ENCODE assay signal across 18 cellular contexts in genomic region chr1:151995774-151996173, GRCh38. TPM values are rescaled to one million over a fixed set of nuclear protein-coding genes. Genes with fewer than 3 reads are reported as not detected.
DNase-seq lines count a peak whose midpoint lies in the region; ATAC-seq, FAIRE-seq and TF ChIP-seq lines count a peak whose summit lies in the region.
"Had no signal": no experiment of that assay in that cellular context is flagged by ENCODE, and none has a peak within 500 bp of the region (broad histone marks: within the 10 kb centered on the region; RNA-seq: fewer than 3 reads in every experiment).

No MANE protein-coding gene starts in this region.

- H3K4me3 ChIP-seq in CD4-positive, alpha-beta memory T cell (ENCODE audit: low read length in 2 of 2): no peak overlapping the region
- no peak overlapping the region for H3K4me3 ChIP-seq in bronchial epithelial cell (ENCODE audit: low read depth, low read length)
- H3K4me3 ChIP-seq in lower lobe of right lung: no peak overlapping the region
- H3K4me3 ChIP-seq in esophagus muscularis mucosa: no peak overlapping the region
- H3K4me3 ChIP-seq: heart left ventricle had no signal

- POLR2A ChIA-PET in CD4-positive, alpha-beta memory T cell (lab: Charles Lee; ENCODE audit: partially characterized antibody): interaction anchor here (0.6 to 1.4 kb wide), 5 partner anchors 10 to 118 kb away, joined by 3 to 6 read pairs (median 3); no protein-coding TSS in a partner anchor

- no peak for TF ChIP-seq POLR2A in esophagus muscularis mucosa (IDR thresholded peaks at IDR 0.05; ENCODE audit: low read depth)

- H3K36me3 Mint-ChIP-seq in CD4-positive, alpha-beta memory T cell: peaks cover 0 to 11% of the 10 kb centered on the region in 2 donors

- no peaks in the 10 kb centered on the region for H3K9me3 ChIP-seq in CD4-positive, alpha-beta memory T cell (ENCODE audit: control insufficient read depth in 1 of 2, low read length in 2 of 2)
- no peaks in the 10 kb centered on the region for H3K9me3 ChIP-seq in lower lobe of right lung
- no peaks in the 10 kb centered on the region for H3K9me3 ChIP-seq in esophagus muscularis mucosa
- H3K9me3 ChIP-seq: heart left ventricle had no signal

- DNase-seq in CD4-positive, alpha-beta memory T cell: no peak
- peak; percentile 21 for DNase-seq in NAMALWA (ENCODE audit: low spot score)
- DNase-seq in bronchial epithelial cell (ENCODE audit: low read depth): peak; percentile 42
- DNase-seq in lower lobe of right lung: no peak
- no peak for DNase-seq in DMS153 (lab: John Stamatoyannopoulos, UW)
- no peak for DNase-seq in ureter (ENCODE audit: low spot score)
- DNase-seq in esophagus muscularis mucosa (ENCODE audit: extremely low spot score): no peak
- DNase-seq: activated CD4-positive, alpha-beta T cell treated with anti-CD3 and anti-CD28 coated beads, Interleukin-2, amount 10 ng/mL, durations not matched to agents 24 days and 14 days; activated CD8-positive, alpha-beta memory T cell treated with anti-CD3 and anti-CD28 coated beads, Interleukin-2, amount 50 U/mL, for 4 hours; activated naive CD8-positive, alpha-beta T cell treated with anti-CD3 and anti-CD28 coated beads, Interleukin-2, amount 50 U/mL, for 24 hours; AML-193; heart left ventricle; MM.1S; NCI-H2029 treated with DMSO at 0.1 percent for 48 hours; retina; RPMI8226 had no signal

- no peak for FAIRE-seq in bronchial epithelial cell (lab: Jason Lieb, UNC)
- FAIRE-seq: GM12892 had no signal

- intact Hi-C loops in CD4-positive, alpha-beta memory T cell (cut with micrococcal nuclease): loop anchor here (1.0 to 10.0 kb wide), 5 partner anchors 22 to 451 kb away; partner anchors contain the start of genes C2CD4D and TUFT1
- intact Hi-C loops in lower lobe of right lung (cut with DNase I): loop anchor here (5.0 kb wide), 1 partner anchor 63 kb away; no protein-coding TSS in a partner anchor
- intact Hi-C loops in esophagus muscularis mucosa (cut with DNase I): loop anchor here (2.0 kb wide), 1 partner anchor 61 kb away; no protein-coding TSS in a partner anchor

- no peaks in the 10 kb centered on the region for H3K36me3 ChIP-seq in CD4-positive, alpha-beta memory T cell (ENCODE audit: insufficient read depth, low read length)
- H3K36me3 ChIP-seq in bronchial epithelial cell (ENCODE audit: control insufficient read depth, insufficient read depth, low read length): no peaks in the 10 kb centered on the region
- no peaks in the 10 kb centered on the region for H3K36me3 ChIP-seq in lower lobe of right lung
- no peaks in the 10 kb centered on the region for H3K36me3 ChIP-seq in esophagus muscularis mucosa
- H3K36me3 ChIP-seq: heart left ventricle had no signal

- H3K4me1 ChIP-seq in CD4-positive, alpha-beta memory T cell (ENCODE audit: insufficient read depth, low read length): peaks cover 35% of the 10 kb centered on the region
- peaks cover 34% of the 10 kb centered on the region for H3K4me1 ChIP-seq in lower lobe of right lung
- H3K4me1 ChIP-seq in esophagus muscularis mucosa: peaks cover 27 to 49% (median 41%) of the 10 kb centered on the region in 4 donors

- TF ChIP-seq CTCF in bronchial epithelial cell (IDR thresholded peaks at IDR 0.05; ENCODE audit: insufficient read depth, low read length, severe bottlenecking): no peak
- no peak for TF ChIP-seq CTCF in lower lobe of right lung (IDR thresholded peaks at IDR 0.05)
- TF ChIP-seq CTCF in esophagus muscularis mucosa (IDR thresholded peaks at IDR 0.05): no peak

- no peaks in the 10 kb centered on the region for H3K27me3 Mint-ChIP-seq in CD4-positive, alpha-beta memory T cell
- H3K27me3 Mint-ChIP-seq: dendritic cell treated with granulocyte-macrophage colony-stimulating factor and Interleukin-4, amounts not matched to agents 40 ng/mL and 50 ng/mL, for 4 days had no signal

- no peak overlapping the region for H3K27ac ChIP-seq in CD4-positive, alpha-beta memory T cell (ENCODE audit: low read depth, low read length)
- H3K27ac ChIP-seq in lower lobe of right lung: peak overlapping the region; percentile 48
- H3K27ac ChIP-seq in esophagus muscularis mucosa (replicated peaks in 1 of 4): peak overlapping the region in 1 of 4 donors; percentile 89

- no peak for TF ChIP-seq EP300 in esophagus muscularis mucosa (IDR thresholded peaks at IDR 0.05)

- CTCF ChIA-PET in CD4-positive, alpha-beta memory T cell (lab: Charles Lee; ENCODE audit: partially characterized antibody): interaction anchor here (0.6 to 13.8 kb wide), 16 partner anchors 8 to 206 kb away, joined by 3 to 340 read pairs (median 4); no protein-coding TSS in a partner anchor

- WGBS in esophagus muscularis mucosa: 84% methylated on average over 2 of the region's 2 CpGs

- peak overlapping the region in 6 of 7 donors; percentile 15 to 98 (median 58) for H3K27ac Mint-ChIP-seq in CD4-positive, alpha-beta memory T cell
- H3K27ac Mint-ChIP-seq: activated naive CD8-positive, alpha-beta T cell treated with anti-CD3 and anti-CD28 coated beads, Interleukin-2, amount 50 U/mL, for 24 hours had no signal

- H3K27me3 ChIP-seq in CD4-positive, alpha-beta memory T cell (ENCODE audit: insufficient read depth, low read length): no peaks in the 10 kb centered on the region
- H3K27me3 ChIP-seq in bronchial epithelial cell (ENCODE audit: control insufficient read depth, insufficient read depth, low read length): no peaks in the 10 kb centered on the region
- no peaks in the 10 kb centered on the region for H3K27me3 ChIP-seq in lower lobe of right lung (ENCODE audit: low read depth)
- no peaks in the 10 kb centered on the region for H3K27me3 ChIP-seq in esophagus muscularis mucosa
- H3K27me3 ChIP-seq: heart left ventricle had no signal

- peaks cover 21 to 42% (median 27%) of the 10 kb centered on the region in 4 donors for H3K4me1 Mint-ChIP-seq in CD4-positive, alpha-beta memory T cell

- ATAC-seq in lower lobe of right lung: no peak
- ATAC-seq: activated naive CD8-positive, alpha-beta T cell treated with anti-CD3 and anti-CD28 coated beads, Interleukin-2, amount 50 U/mL, for 24 hours; heart left ventricle had no signal

- no peaks in the 10 kb centered on the region for H3K9me3 Mint-ChIP-seq in CD4-positive, alpha-beta memory T cell
- H3K9me3 Mint-ChIP-seq: activated CD4-positive, alpha-beta T cell treated with anti-CD3 and anti-CD28 coated beads, Interleukin-2, amount 10 ng/mL, durations not matched to agents 24 days and 14 days; activated naive CD8-positive, alpha-beta T cell treated with anti-CD3 and anti-CD28 coated beads, Interleukin-2, amount 50 U/mL, for 24 hours; dendritic cell treated with granulocyte-macrophage colony-stimulating factor and Interleukin-4, amounts not matched to agents 40 ng/mL and 50 ng/mL, for 4 days had no signal

- peak overlapping the region in 1 of 8 donors; percentile 15 for H3K4me3 Mint-ChIP-seq in CD4-positive, alpha-beta memory T cell
- H3K4me3 Mint-ChIP-seq: activated naive CD8-positive, alpha-beta T cell treated with anti-CD3 and anti-CD28 coated beads, Interleukin-2, amount 50 U/mL, for 24 hours; dendritic cell treated with granulocyte-macrophage colony-stimulating factor and Interleukin-4, amounts not matched to agents 40 ng/mL and 50 ng/mL, for 4 days had no signal

RNA-seq across cellular contexts. Expression of gene S100A10, which starts 2.1 kb away (rescaled TPM):
- total RNA-seq in CD4-positive, alpha-beta memory T cell: 100 to 1,000 TPM; 218 to 231 TPM
- 1,000 to 10,000 TPM in 1 of 2 donors, 100 to 1,000 TPM in 1; 855 to 1,427 TPM for polyA plus RNA-seq in CD4-positive, alpha-beta memory T cell
- total RNA-seq in bronchial epithelial cell (120 and 212 TPM in 2 replicates), lower lobe of right lung (602 TPM), ureter (152 TPM), esophagus muscularis mucosa (100 to 1,000 TPM in 2 of 4 donors, 10 to 100 TPM in 2; 82.5 to 214 (median 105) TPM)

RNA-seq across cellular contexts. Expression of gene S100A11, which starts 41.0 kb away (rescaled TPM):
- 100 to 1,000 TPM; 239 to 247 TPM for total RNA-seq in CD4-positive, alpha-beta memory T cell
- 1,000 to 10,000 TPM in 1 of 2 donors, 100 to 1,000 TPM in 1; 610 to 1,204 TPM for polyA plus RNA-seq in CD4-positive, alpha-beta memory T cell
- 58.7 and 151 TPM in 2 replicates for total RNA-seq in bronchial epithelial cell
- total RNA-seq in lower lobe of right lung: 737 TPM
- total RNA-seq in ureter: 1,471 TPM
- 100 to 1,000 TPM in 2 of 4 donors, 10 to 100 TPM in 2; 68.5 to 190 (median 115) TPM for total RNA-seq in esophagus muscularis mucosa

Comparison
In these comparisons a context has a peak if more than half of its experiments do, and no peak if none do; other contexts are left out.
1. DNase-seq: peak in NAMALWA (single experiment) and bronchial epithelial cell (single experiment); none in CD4-positive, alpha-beta memory T cell (0 of 5), lower lobe of right lung (single experiment), DMS153 (single experiment), ureter (single experiment) and esophagus muscularis mucosa (single experiment).